Comparison of ENCODE assay signal across 21 cellular contexts in the genomic region with DNA sequence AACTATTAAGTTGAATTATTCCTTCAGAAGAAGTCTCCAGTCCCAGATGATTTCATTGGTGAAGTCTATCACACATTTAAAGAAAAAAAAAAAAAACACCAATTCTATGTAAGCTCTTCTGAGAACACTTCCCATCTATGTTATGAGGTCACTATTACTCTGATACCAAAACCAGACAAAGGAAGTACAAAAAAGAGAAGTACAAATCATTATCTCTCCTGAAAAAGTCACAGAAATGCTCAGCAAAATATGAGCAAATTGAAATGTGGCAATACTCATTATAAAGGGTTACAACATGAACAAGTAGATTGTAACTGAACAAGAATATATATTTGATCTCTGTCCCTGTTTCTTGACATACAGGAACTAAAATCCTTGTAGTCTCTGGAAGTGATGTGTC.
A peak's percentile ranks its signal among the peaks of the same experiment; 100 is the strongest.
DNase-seq lines count a peak whose midpoint lies in the region; ATAC-seq lines count a peak whose summit lies in the region.
"Had no signal": no experiment of that assay in that cellular context is flagged by ENCODE, and none has a peak within 500 bp of the region (broad histone marks: within the 10 kb centered on the region; RNA-seq: fewer than 3 reads in every experiment).

No MANE protein-coding gene starts in this region.

- H3K27me3 ChIP-seq in neuron (ENCODE audit: insufficient read depth, low read length) (no peaks in the 10 kb centered on the region), right cardiac atrium (ENCODE audit: control insufficient read depth, insufficient read depth) (no peaks in the 10 kb centered on the region)
- H3K27me3 ChIP-seq: SJSA1 had no signal

- intact Hi-C loops in right cardiac atrium (cut with DNase I): no loop called here

- DNase-seq in KBM-7: peak; percentile 0
- peak; percentile 77 for DNase-seq in NOMO-1 treated with DMSO at 0.1 percent for 48 hours (lab: John Stamatoyannopoulos, UW; ENCODE audit: unreplicated experiment)
- DNase-seq in SKM-1 treated with dmso at 0.1 percent for 144 hours (lab: John Stamatoyannopoulos, UW; ENCODE audit: unreplicated experiment): peak; percentile 8
- no peak for DNase-seq in right cardiac atrium
- no peak for DNase-seq in stimulated activated CD4-positive, alpha-beta T cell treated with anti-CD3 and anti-CD28 coated beads, Interleukin-15, amount 100 ng/mL, for 24 hours
- DNase-seq in mucosa of gallbladder (ENCODE audit: low spot score): no peak
- DNase-seq: Calu3; CD8-positive, alpha-beta T cell; EL; HCEC 1CT; NCI-H1092; NCI-H1436 treated with DMSO at 0.1 percent for 48 hours; NCI-H2029; NCI-H2171; NCI-H446 treated with DMSO at 0.1 percent for 48 hours had no signal

- no peaks in the 10 kb centered on the region for H3K9me3 ChIP-seq in neuron (ENCODE audit: low read length)
- H3K9me3 ChIP-seq in right cardiac atrium (ENCODE audit: control insufficient read depth, low read length): no peaks in the 10 kb centered on the region
- H3K9me3 ChIP-seq: SJSA1 had no signal

- in situ Hi-C loops in KBM-7 (cut with MboI; ENCODE audit: low pct_unique_long_range_greater_than_20kb, low sequenced_read_pairs): no loop called here

- H3K36me3 ChIP-seq in neuron (ENCODE audit: insufficient read depth, low read length): no peaks in the 10 kb centered on the region
- H3K36me3 ChIP-seq: SJSA1 had no signal

- H3K4me3 ChIP-seq in neuron (ENCODE audit: low read length): no peak overlapping the region
- no peak overlapping the region for H3K4me3 ChIP-seq in right cardiac atrium (ENCODE audit: low read length)
- H3K4me3 ChIP-seq: A549, GM12878, GM23338, SJSA1 had no signal

- H2AFZ ChIP-seq in neuron (ENCODE audit: low read depth, low read length): peak overlapping the region; percentile 77
- H2AFZ ChIP-seq: GM23338 had no signal

- ATAC-seq in right cardiac atrium: no peak
- no peak for ATAC-seq in GM19455 (IDR thresholded peaks at IDR 0.05; ENCODE audit: unreplicated experiment)
- ATAC-seq: A549; CD8-positive, alpha-beta T cell; GM12878; GM23338 had no signal

- H3K27ac ChIP-seq in right cardiac atrium (ENCODE audit: low read length): no peak overlapping the region
- H3K27ac ChIP-seq: A549, SJSA1 had no signal

- H3K4me1 ChIP-seq in neuron (ENCODE audit: insufficient read depth, low read length): no peaks in the 10 kb centered on the region
- H3K4me1 ChIP-seq in right cardiac atrium (ENCODE audit: control insufficient read depth, insufficient read depth, low read length): no peaks in the 10 kb centered on the region

Comparison
In these comparisons a context has a peak if more than half of its experiments do, and no peak if none do; other contexts are left out.
1. DNase-seq: peak in KBM-7 (single experiment), NOMO-1 treated with DMSO at 0.1 percent for 48 hours (single experiment) and SKM-1 treated with dmso at 0.1 percent for 144 hours (single experiment); none in right cardiac atrium (0 of 3), stimulated activated CD4-positive, alpha-beta T cell treated with anti-CD3 and anti-CD28 coated beads, Interleukin-15, amount 100 ng/mL, for 24 hours (single experiment) and mucosa of gallbladder (single experiment).